ENCODE assay signal across 25 cellular contexts in genomic region chr11:77387701-77388100, GRCh38.
DNase-seq lines count a peak whose midpoint lies in the region; ATAC-seq, FAIRE-seq and TF ChIP-seq lines count a peak whose summit lies in the region.
"Had no signal": no experiment of that assay in that cellular context is flagged by ENCODE, and none has a peak within 500 bp of the region (broad histone marks: within the 10 kb centered on the region; RNA-seq: fewer than 3 reads in every experiment).

No MANE protein-coding gene starts in this region.

- H4K20me1 ChIP-seq in DND-41 (ENCODE audit: insufficient read depth, low read length): no peaks in the 10 kb centered on the region
- H4K20me1 ChIP-seq in Karpas-422 (ENCODE audit: insufficient read depth, low read depth, low read length): 0 out of 2 replicates have a peak, but pooled peaks cover 6% of the 10 kb centered on the region
- H4K20me1 ChIP-seq in osteoblast (ENCODE audit: insufficient read depth, low read length): no peaks in the 10 kb centered on the region

- H2AFZ ChIP-seq in DND-41 (ENCODE audit: low read depth, low read length): no peak overlapping the region
- H2AFZ ChIP-seq in Karpas-422 (ENCODE audit: low read length): no peak overlapping the region
- H2AFZ ChIP-seq in osteoblast (ENCODE audit: low read length): no peak overlapping the region

- H3K9me3 ChIP-seq in DND-41 (ENCODE audit: insufficient read depth, low read length, severe bottlenecking): no peaks in the 10 kb centered on the region
- no peaks in the 10 kb centered on the region for H3K9me3 ChIP-seq in Karpas-422 (ENCODE audit: low read length)
- no peaks in the 10 kb centered on the region for H3K9me3 ChIP-seq in osteoblast (ENCODE audit: low read depth, low read length)
- H3K9me3 ChIP-seq in thyroid gland: no peaks in the 10 kb centered on the region
- H3K9me3 ChIP-seq: BE2C, BLaER1 had no signal

- no peaks in the 10 kb centered on the region for H3K79me2 ChIP-seq in DND-41 (ENCODE audit: insufficient read depth, low read length)
- no peaks in the 10 kb centered on the region for H3K79me2 ChIP-seq in Karpas-422 (ENCODE audit: low read length)
- no peaks in the 10 kb centered on the region for H3K79me2 ChIP-seq in osteoblast (ENCODE audit: insufficient read depth, low read length)

- H3K27me3 ChIP-seq in DND-41 (ENCODE audit: insufficient read depth, low read length, poor library complexity): no peaks in the 10 kb centered on the region
- no peaks in the 10 kb centered on the region for H3K27me3 ChIP-seq in Karpas-422 (ENCODE audit: low read length)
- H3K27me3 ChIP-seq in osteoblast (ENCODE audit: insufficient read depth, low read length): no peaks in the 10 kb centered on the region
- no peaks in the 10 kb centered on the region for H3K27me3 ChIP-seq in thyroid gland
- H3K27me3 ChIP-seq: BE2C, BLaER1 had no signal

- H3K9me2 ChIP-seq in Karpas-422 (replicated peaks; ENCODE audit: insufficient read depth, low read length): no peaks in the 10 kb centered on the region

- DNase-seq in DND-41 (no peak), GM12891 (ENCODE audit: insufficient read length, low spot score) (no peak), Karpas-422 (peak; percentile 34), osteoblast (ENCODE audit: insufficient read length, low spot score, missing footprints) (peak; percentile 15), NCI-H1105 (lab: John Stamatoyannopoulos, UW) (no peak), thyroid gland (no peak)
- DNase-seq: 8988T; ACHN; BE2C; C1 segment of cervical spinal cord; CD4-positive, alpha-beta memory T cell; CD4-positive, CD25-positive, alpha-beta regulatory T cell; CD8-positive, alpha-beta memory T cell; COR-L47; DMS 273 treated with DMSO at 0.1 percent for 48 hours; DMS153; DMS53; DMS79; GF-D8 had no signal

- H3K4me1 ChIP-seq in DND-41 (ENCODE audit: insufficient read depth, low read length) (no peaks in the 10 kb centered on the region), Karpas-422 (ENCODE audit: low read length) (peaks cover 7% of the 10 kb centered on the region), osteoblast (ENCODE audit: insufficient read depth, low read length) (no peaks in the 10 kb centered on the region), thyroid gland (no peaks in the 10 kb centered on the region)
- H3K4me1 ChIP-seq: BE2C, BLaER1 had no signal

- TF ChIP-seq CTCF in DND-41 (IDR thresholded peaks at IDR 0.05; ENCODE audit: borderline replicate concordance, extremely low read depth, low read length, poor library complexity, severe bottlenecking) (no peak), osteoblast (IDR thresholded peaks at IDR 0.05; ENCODE audit: extremely low read depth, low read depth, low read length) (no peak), thyroid gland (IDR thresholded peaks at IDR 0.05) (no peak)

- H3K4me2 ChIP-seq in DND-41 (ENCODE audit: insufficient read depth, low read length) (no peak overlapping the region), Karpas-422 (ENCODE audit: low read depth, low read length, poor library complexity, severe bottlenecking) (no peak overlapping the region), osteoblast (ENCODE audit: insufficient read depth, low read length) (no peak overlapping the region)
- H3K4me2 ChIP-seq: BLaER1 had no signal

- FAIRE-seq in GM12891 (lab: Jason Lieb, UNC): peak; percentile 16
- FAIRE-seq: A204.1, G401.6, GM12892, GM18507 had no signal

- intact Hi-C loops in thyroid gland (cut with DNase I): no loop called here

- no peak overlapping the region for H3K9ac ChIP-seq in DND-41 (ENCODE audit: low read depth, low read length)
- no peak overlapping the region for H3K9ac ChIP-seq in Karpas-422 (ENCODE audit: low read length)
- H3K9ac ChIP-seq: BLaER1 had no signal

- peak; percentile 95 for ATAC-seq in DND-41 (ENCODE audit: insufficient read depth, low read depth)
- ATAC-seq in HG03135 (IDR thresholded peaks at IDR 0.05; ENCODE audit: unreplicated experiment): no peak

- no peak for TF ChIP-seq POLR2A in GM12891 (IDR thresholded peaks at IDR 0.05; ENCODE audit: low read depth, low read length)
- no peak for TF ChIP-seq POLR2A in thyroid gland (IDR thresholded peaks at IDR 0.05)

- H3K36me3 ChIP-seq in DND-41 (ENCODE audit: insufficient read depth, low read length): peaks cover 10% of the 10 kb centered on the region
- no peaks in the 10 kb centered on the region for H3K36me3 ChIP-seq in Karpas-422 (ENCODE audit: insufficient read depth, low read length)
- H3K36me3 ChIP-seq in osteoblast (ENCODE audit: insufficient read depth, low read length): no peaks in the 10 kb centered on the region
- no peaks in the 10 kb centered on the region for H3K36me3 ChIP-seq in thyroid gland
- H3K36me3 ChIP-seq: BE2C had no signal

- H3K27ac ChIP-seq in DND-41 (ENCODE audit: low read length) (no peak overlapping the region), Karpas-422 (ENCODE audit: low read length) (no peak overlapping the region), osteoblast (ENCODE audit: low read depth, low read length) (no peak overlapping the region), thyroid gland (no peak overlapping the region)
- H3K27ac ChIP-seq: BLaER1 had no signal

- no peak overlapping the region for H3K4me3 ChIP-seq in DND-41 (ENCODE audit: low read depth in 1 of 2, low read length in 2 of 2)
- H3K4me3 ChIP-seq in Karpas-422 (ENCODE audit: low read length): no peak overlapping the region
- H3K4me3 ChIP-seq in osteoblast (ENCODE audit: insufficient read depth, low read length): no peak overlapping the region
- H3K4me3 ChIP-seq in thyroid gland (replicated peaks in 1 of 3): no peak overlapping the region
- H3K4me3 ChIP-seq: BLaER1 had no signal

TF ChIP-seq in GM12891, 5 proteins besides CTCF, POLR2A, EP300 and RAD21:
- TF ChIP-seq POLR2AphosphoS5 (IDR thresholded peaks at IDR 0.05; ENCODE audit: low read depth, low read length) (no peak), TAF1 (IDR thresholded peaks at IDR 0.05; ENCODE audit: low read depth, low read length) (no peak), POU2F2 (IDR thresholded peaks at IDR 0.05; ENCODE audit: low read depth, low read length) (no peak), SPI1 (IDR thresholded peaks at IDR 0.05; ENCODE audit: low read depth, low read length) (no peak), PAX5 (IDR thresholded peaks at IDR 0.05; ENCODE audit: insufficient read depth, low read length, severe bottlenecking) (no peak)

Comparison
In these comparisons a context has a peak if more than half of its experiments do, and no peak if none do; other contexts are left out.
1. DNase-seq: peak in Karpas-422 (single experiment) and osteoblast (single experiment); none in DND-41 (single experiment), GM12891 (single experiment), NCI-H1105 (single experiment) and thyroid gland (0 of 2).